In genomic region chr6:140752234-140752633, GRCh38 we compare ENCODE assay signal across 11 cellular contexts.
"Had no signal": no experiment of that assay in that cellular context is flagged by ENCODE, and none has a peak within 500 bp of the region (broad histone marks: within the 10 kb centered on the region; RNA-seq: fewer than 3 reads in every experiment).

No MANE protein-coding gene starts in this region.

- H3K9ac ChIP-seq: GM23248 had no signal

- H3K36me3 ChIP-seq: HAP-1 had no signal

- H3K4me3 ChIP-seq: GM23248, GM23338, HAP-1 had no signal

- H3K27ac ChIP-seq: GM23248 had no signal

- FAIRE-seq: H1, H54 had no signal

- ATAC-seq: GM23338, HCT116 had no signal

- H2AFZ ChIP-seq: GM23248, GM23338 had no signal

- DNase-seq: GM23248, GOT3, H7, H9, HCEC 1CT, HFFc6 had no signal

- H3K4me2 ChIP-seq: GM23338 had no signal

- H3K4me1 ChIP-seq: HAP-1 had no signal
